Comparison of ENCODE assay signal across 8 cellular contexts in genomic region chr15:74127954-74128784, GRCh38. TPM values are rescaled to one million over a fixed set of nuclear protein-coding genes. Genes with fewer than 3 reads are reported as not detected.
A peak's percentile ranks its signal among the peaks of the same experiment; 100 is the strongest.
DNase-seq lines count a peak whose midpoint lies in the region; ATAC-seq lines count a peak whose summit lies in the region.

No MANE protein-coding gene starts in this region.

- peak overlapping the region in 1 of 3 donors; percentile 73 for H3K27ac Mint-ChIP-seq in IgD-negative memory B cell

- H3K4me2 ChIP-seq in mesendoderm (ENCODE audit: low read length) = peak overlapping the region; percentile 37

- H2BK5ac ChIP-seq in mesendoderm (ENCODE audit: low read length) = no peak overlapping the region

- peak overlapping the region; percentile 67 for H3K56ac ChIP-seq in mesendoderm (ENCODE audit: low read length)

- peaks cover 44% of the 10 kb centered on the region for H3K27me3 Mint-ChIP-seq in IgD-negative memory B cell

- in situ Hi-C loops in ACHN (cut with HindIII; ENCODE audit: low pct_ligation_motif_present, low pct_unique_long_range_greater_than_20kb, low sequenced_read_pairs) = no loop called here

- no peak overlapping the region for H2AK5ac ChIP-seq in mesendoderm (ENCODE audit: low read length)

- no peak overlapping the region for H2BK120ac ChIP-seq in mesendoderm (ENCODE audit: low read depth, low read length)

- peak overlapping the region; percentile 26 for H3K27ac ChIP-seq in caudate nucleus (ENCODE audit: low read depth, low read length)
- H3K27ac ChIP-seq in mesendoderm (ENCODE audit: low read depth, low read length) = no peak overlapping the region

- no peak overlapping the region for H4K8ac ChIP-seq in mesendoderm (ENCODE audit: low read depth, low read length)

- H3K79me1 ChIP-seq in mesendoderm (ENCODE audit: low read length) = no peaks in the 10 kb centered on the region

- H3K4me1 ChIP-seq in mesendoderm (ENCODE audit: control insufficient read depth, low read depth, low read length) = peaks cover 9% of the 10 kb centered on the region

- no peak overlapping the region for H3K23ac ChIP-seq in mesendoderm (ENCODE audit: low read length)

- H3K36me3 Mint-ChIP-seq in IgD-negative memory B cell = peaks cover 2% of the 10 kb centered on the region

- no peaks in the 10 kb centered on the region for H3K36me3 ChIP-seq in mesendoderm (ENCODE audit: control insufficient read depth, insufficient read depth, low read length)

- H3K18ac ChIP-seq in mesendoderm (ENCODE audit: low read length) = no peak overlapping the region

- DNase-seq in ACHN (peak; percentile 16), caudate nucleus (lab: John Stamatoyannopoulos, UW) (peak in 13 of 61 donors; percentile 39 to 79 (median 66)), mesendoderm (no peak), HuH-7 (ENCODE audit: low spot score) (no peak), SW480 (ENCODE audit: low spot score) (no peak)

- H3K4me3 Mint-ChIP-seq in IgD-negative memory B cell = peak overlapping the region; percentile 44 to 85 (median 65)

- H3K9me3 Mint-ChIP-seq in IgD-negative memory B cell = peaks cover 0 to 8% (median 0%) of the 10 kb centered on the region in 3 donors

- H4K5ac ChIP-seq in mesendoderm (ENCODE audit: low read length) = no peak overlapping the region

- no peak overlapping the region for H3K4ac ChIP-seq in mesendoderm (ENCODE audit: low read depth, low read length)

- no CpG with 5 or more reads among the region's 53 CpGs for WGBS in mesendoderm (ENCODE audit: extremely low coverage, insufficient coverage, low lambda C conversion rate)

- H2BK15ac ChIP-seq in mesendoderm (replicated peaks; ENCODE audit: low read depth) = no peak overlapping the region

- no peak overlapping the region for H3K4me3 ChIP-seq in mesendoderm (ENCODE audit: low read length)

- peaks cover 11 to 23% (median 21%) of the 10 kb centered on the region in 3 donors for H3K4me1 Mint-ChIP-seq in IgD-negative memory B cell

- H3K27me3 ChIP-seq in mesendoderm (ENCODE audit: insufficient read depth, low read length, poor library complexity) = peaks cover 41% of the 10 kb centered on the region

- H3K79me2 ChIP-seq in mesendoderm (ENCODE audit: control insufficient read depth, insufficient read depth, low read length) = no peaks in the 10 kb centered on the region

- H3K9ac ChIP-seq in mesendoderm (ENCODE audit: low read length) = peak overlapping the region; percentile 41

- no peak for ATAC-seq in HG02885 (IDR thresholded peaks at IDR 0.05; ENCODE audit: poor library complexity, unreplicated experiment)
- no peak for ATAC-seq in GM18867 (IDR thresholded peaks at IDR 0.05; ENCODE audit: unreplicated experiment)

RNA-seq across cellular contexts. Expression of gene ISLR2, which starts 2.2 kb away (rescaled TPM):
- polyA plus RNA-seq in IgD-negative memory B cell = not detected
- 0.28 TPM for polyA plus RNA-seq in mesendoderm (2013, experiment 1 of 2)
- 0.21 TPM for polyA plus RNA-seq in mesendoderm (2013, experiment 2 of 2)

RNA-seq across cellular contexts. Expression of gene ISLR, which starts 45.3 kb away (rescaled TPM):
- not detected for polyA plus RNA-seq in IgD-negative memory B cell
- polyA plus RNA-seq in mesendoderm (2013, experiment 1 of 2) = 1.2 TPM
- 0.84 TPM for polyA plus RNA-seq in mesendoderm (2013, experiment 2 of 2)

RNA-seq across cellular contexts. Expression of gene GOLGA6A, which starts 45.8 kb away (rescaled TPM):
- polyA plus RNA-seq in IgD-negative memory B cell = not detected
- 0.20 TPM for polyA plus RNA-seq in mesendoderm (2013, experiment 1 of 2)
- 0.45 TPM for polyA plus RNA-seq in mesendoderm (2013, experiment 2 of 2)
